ENCODE assay signal across 2 cellular contexts in the genomic region with DNA sequence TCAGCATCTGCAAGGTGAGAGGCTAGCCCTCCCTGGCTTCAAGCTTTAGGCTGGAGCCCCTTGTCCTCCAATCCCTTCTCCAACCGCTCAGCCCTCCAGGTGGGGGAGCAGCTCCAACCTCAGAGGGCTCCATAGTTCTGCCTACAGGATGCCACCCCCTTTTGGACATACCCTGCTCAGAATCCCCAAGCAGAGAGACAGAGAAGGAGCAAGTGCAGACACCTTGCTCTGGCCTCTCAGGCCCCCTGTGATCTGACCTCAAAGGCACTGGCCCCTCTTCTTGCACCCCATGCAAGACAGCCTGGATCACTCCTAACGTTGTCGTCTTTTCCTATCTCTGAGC.
TF ChIP-seq lines count a peak whose summit lies in the region.

No MANE protein-coding gene starts in this region.

TF ChIP-seq in HepG2, 621 proteins besides CTCF, POLR2A, EP300 and RAD21:
- TF ChIP-seq, protein P1, sequence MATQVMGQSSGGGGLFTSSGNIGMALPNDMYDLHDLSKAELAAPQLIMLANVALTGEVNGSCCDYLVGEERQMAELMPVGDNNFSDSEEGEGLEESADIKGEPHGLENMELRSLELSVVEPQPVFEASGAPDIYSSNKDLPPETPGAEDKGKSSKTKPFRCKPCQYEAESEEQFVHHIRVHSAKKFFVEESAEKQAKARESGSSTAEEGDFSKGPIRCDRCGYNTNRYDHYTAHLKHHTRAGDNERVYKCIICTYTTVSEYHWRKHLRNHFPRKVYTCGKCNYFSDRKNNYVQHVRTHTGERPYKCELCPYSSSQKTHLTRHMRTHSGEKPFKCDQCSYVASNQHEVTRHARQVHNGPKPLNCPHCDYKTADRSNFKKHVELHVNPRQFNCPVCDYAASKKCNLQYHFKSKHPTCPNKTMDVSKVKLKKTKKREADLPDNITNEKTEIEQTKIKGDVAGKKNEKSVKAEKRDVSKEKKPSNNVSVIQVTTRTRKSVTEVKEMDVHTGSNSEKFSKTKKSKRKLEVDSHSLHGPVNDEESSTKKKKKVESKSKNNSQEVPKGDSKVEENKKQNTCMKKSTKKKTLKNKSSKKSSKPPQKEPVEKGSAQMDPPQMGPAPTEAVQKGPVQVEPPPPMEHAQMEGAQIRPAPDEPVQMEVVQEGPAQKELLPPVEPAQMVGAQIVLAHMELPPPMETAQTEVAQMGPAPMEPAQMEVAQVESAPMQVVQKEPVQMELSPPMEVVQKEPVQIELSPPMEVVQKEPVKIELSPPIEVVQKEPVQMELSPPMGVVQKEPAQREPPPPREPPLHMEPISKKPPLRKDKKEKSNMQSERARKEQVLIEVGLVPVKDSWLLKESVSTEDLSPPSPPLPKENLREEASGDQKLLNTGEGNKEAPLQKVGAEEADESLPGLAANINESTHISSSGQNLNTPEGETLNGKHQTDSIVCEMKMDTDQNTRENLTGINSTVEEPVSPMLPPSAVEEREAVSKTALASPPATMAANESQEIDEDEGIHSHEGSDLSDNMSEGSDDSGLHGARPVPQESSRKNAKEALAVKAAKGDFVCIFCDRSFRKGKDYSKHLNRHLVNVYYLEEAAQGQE (IDR thresholded peaks at IDR 0.05; ENCODE audit: borderline replicate concordance in 1 of 2, low read depth in 1 of 2, low read length in 2 of 2): no peak
- TF ChIP-seq, protein P2, sequence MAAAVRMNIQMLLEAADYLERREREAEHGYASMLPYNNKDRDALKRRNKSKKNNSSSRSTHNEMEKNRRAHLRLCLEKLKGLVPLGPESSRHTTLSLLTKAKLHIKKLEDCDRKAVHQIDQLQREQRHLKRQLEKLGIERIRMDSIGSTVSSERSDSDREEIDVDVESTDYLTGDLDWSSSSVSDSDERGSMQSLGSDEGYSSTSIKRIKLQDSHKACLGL (CRISPR knock-in tag; IDR thresholded peaks at IDR 0.05): no peak
- no peak for TF ChIP-seq RARG (CRISPR knock-in tag; IDR thresholded peaks at IDR 0.05; ENCODE audit: low read depth)
TF ChIP-seq in HepG2: peak in this region for 0.

TF ChIP-seq in GM12878, 131 proteins besides CTCF, POLR2A, EP300 and RAD21:
- TF ChIP-seq, protein P3, sequence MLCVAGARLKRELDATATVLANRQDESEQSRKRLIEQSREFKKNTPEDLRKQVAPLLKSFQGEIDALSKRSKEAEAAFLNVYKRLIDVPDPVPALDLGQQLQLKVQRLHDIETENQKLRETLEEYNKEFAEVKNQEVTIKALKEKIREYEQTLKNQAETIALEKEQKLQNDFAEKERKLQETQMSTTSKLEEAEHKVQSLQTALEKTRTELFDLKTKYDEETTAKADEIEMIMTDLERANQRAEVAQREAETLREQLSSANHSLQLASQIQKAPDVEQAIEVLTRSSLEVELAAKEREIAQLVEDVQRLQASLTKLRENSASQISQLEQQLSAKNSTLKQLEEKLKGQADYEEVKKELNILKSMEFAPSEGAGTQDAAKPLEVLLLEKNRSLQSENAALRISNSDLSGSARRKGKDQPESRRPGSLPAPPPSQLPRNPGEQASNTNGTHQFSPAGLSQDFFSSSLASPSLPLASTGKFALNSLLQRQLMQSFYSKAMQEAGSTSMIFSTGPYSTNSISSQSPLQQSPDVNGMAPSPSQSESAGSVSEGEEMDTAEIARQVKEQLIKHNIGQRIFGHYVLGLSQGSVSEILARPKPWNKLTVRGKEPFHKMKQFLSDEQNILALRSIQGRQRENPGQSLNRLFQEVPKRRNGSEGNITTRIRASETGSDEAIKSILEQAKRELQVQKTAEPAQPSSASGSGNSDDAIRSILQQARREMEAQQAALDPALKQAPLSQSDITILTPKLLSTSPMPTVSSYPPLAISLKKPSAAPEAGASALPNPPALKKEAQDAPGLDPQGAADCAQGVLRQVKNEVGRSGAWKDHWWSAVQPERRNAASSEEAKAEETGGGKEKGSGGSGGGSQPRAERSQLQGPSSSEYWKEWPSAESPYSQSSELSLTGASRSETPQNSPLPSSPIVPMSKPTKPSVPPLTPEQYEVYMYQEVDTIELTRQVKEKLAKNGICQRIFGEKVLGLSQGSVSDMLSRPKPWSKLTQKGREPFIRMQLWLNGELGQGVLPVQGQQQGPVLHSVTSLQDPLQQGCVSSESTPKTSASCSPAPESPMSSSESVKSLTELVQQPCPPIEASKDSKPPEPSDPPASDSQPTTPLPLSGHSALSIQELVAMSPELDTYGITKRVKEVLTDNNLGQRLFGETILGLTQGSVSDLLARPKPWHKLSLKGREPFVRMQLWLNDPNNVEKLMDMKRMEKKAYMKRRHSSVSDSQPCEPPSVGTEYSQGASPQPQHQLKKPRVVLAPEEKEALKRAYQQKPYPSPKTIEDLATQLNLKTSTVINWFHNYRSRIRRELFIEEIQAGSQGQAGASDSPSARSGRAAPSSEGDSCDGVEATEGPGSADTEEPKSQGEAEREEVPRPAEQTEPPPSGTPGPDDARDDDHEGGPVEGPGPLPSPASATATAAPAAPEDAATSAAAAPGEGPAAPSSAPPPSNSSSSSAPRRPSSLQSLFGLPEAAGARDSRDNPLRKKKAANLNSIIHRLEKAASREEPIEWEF (IDR thresholded peaks at IDR 0.05; ENCODE audit: insufficient replicate concordance, low read depth, low read length): no peak
- no peak for TF ChIP-seq KLF5 (IDR thresholded peaks at IDR 0.05; ENCODE audit: partially characterized antibody)
TF ChIP-seq in GM12878: peak in this region for 0.
